Comparison of ENCODE assay signal across 1 cellular context in the genomic region with DNA sequence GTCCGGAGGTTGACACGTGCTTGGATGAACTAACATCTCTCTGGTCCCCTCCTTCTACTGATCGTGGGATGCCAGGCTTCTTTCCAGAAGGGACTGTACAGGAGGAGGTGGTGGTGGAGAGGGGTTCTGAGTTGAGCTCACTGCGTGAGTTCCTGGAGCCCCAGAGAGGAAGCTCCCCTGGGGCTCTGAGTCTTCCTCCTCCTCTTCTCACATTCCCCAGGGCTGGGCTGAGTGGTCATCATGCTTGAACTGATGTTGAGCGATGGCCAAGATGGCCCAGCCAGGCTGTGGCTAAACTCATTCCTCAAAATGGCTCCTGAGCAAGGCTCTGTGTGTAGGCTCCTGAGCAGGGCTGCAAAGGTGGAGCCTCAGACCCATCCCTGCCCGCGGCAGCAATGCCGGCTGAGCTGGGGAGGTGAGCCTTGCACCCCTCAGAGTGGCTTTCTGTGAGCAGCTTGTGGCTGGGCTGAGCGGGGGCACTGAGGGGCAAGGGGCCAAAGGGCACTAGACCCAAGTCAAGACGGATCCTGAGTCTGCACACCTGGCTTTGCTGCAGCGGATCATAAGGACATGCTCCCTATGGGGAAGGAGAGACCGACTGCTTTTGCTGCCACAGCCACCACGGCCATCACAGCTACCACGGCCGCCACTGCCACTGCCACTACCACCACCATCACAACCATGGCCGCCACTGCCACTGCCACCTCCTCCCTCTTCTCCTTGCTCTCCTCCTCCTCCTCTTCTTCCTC.
TF ChIP-seq lines count a peak whose summit lies in the region.

No MANE protein-coding gene starts in this region.

TF ChIP-seq in IMR-90, 13 proteins besides CTCF, POLR2A, EP300 and RAD21 (continued from another document):
- no peak for TF ChIP-seq RCOR1 (IDR thresholded peaks at IDR 0.05; ENCODE audit: insufficient replicate concordance, low read length)
- no peak for TF ChIP-seq MXI1 (IDR thresholded peaks at IDR 0.05; ENCODE audit: borderline replicate concordance, low read depth, low read length)
- no peak for TF ChIP-seq CHD1 (IDR thresholded peaks at IDR 0.05; ENCODE audit: low read depth, low read length)
- TF ChIP-seq FOS (IDR thresholded peaks at IDR 0.05; ENCODE audit: low read depth, low read length), result no peak
- TF ChIP-seq BHLHE40 (IDR thresholded peaks at IDR 0.05; ENCODE audit: low read depth, low read length), result no peak
- TF ChIP-seq NFE2L2 (IDR thresholded peaks at IDR 0.05; ENCODE audit: low read depth, low read length), result no peak
